Comparison of ENCODE assay signal across 23 cellular contexts in genomic region chr18:12009581-12010140, GRCh38.
"Had no signal": no experiment of that assay in that cellular context is flagged by ENCODE, and none has a peak within 500 bp of the region (broad histone marks: within the 10 kb centered on the region; RNA-seq: fewer than 3 reads in every experiment).

No MANE protein-coding gene starts in this region.

- H3K36me3 ChIP-seq: neural progenitor cell, prostate gland had no signal

- H3K4me1 Mint-ChIP-seq: activated naive CD4-positive, alpha-beta T cell treated with anti-CD3 and anti-CD28 coated beads, Interleukin-2, amount 10 ng/mL, durations not matched to agents 7 days and 5 days; T-helper 17 cell had no signal

- H3K9ac ChIP-seq: neural progenitor cell had no signal

- H3K9me3 Mint-ChIP-seq: activated CD4-positive, alpha-beta T cell treated with anti-CD3 and anti-CD28 coated beads, Interleukin-2, amount 10 ng/mL, durations not matched to agents 7 days and 5 days; activated naive CD4-positive, alpha-beta T cell treated with anti-CD3 and anti-CD28 coated beads, Interleukin-2, amount 10 ng/mL, durations not matched to agents 7 days and 5 days; neural progenitor cell; stimulated activated naive CD8-positive, alpha-beta T cell treated with anti-CD3 and anti-CD28 coated beads, Interleukin-15, Interleukin-2, amounts not matched to agents 100 ng/mL and 50 ng/mL, for 24 hours had no signal

- H3K4me3 Mint-ChIP-seq: activated CD4-positive, alpha-beta T cell treated with anti-CD3 and anti-CD28 coated beads, Interleukin-2, amount 10 ng/mL, durations not matched to agents 7 days and 5 days; activated naive CD4-positive, alpha-beta T cell treated with anti-CD3 and anti-CD28 coated beads, Interleukin-2, amount 10 ng/mL, durations not matched to agents 7 days and 5 days; naive thymus-derived CD4-positive, alpha-beta T cell; neural progenitor cell; stimulated activated naive CD8-positive, alpha-beta T cell treated with anti-CD3 and anti-CD28 coated beads, Interleukin-15, Interleukin-2, amounts not matched to agents 100 ng/mL and 50 ng/mL, for 24 hours; T-helper 17 cell had no signal

- H3K27ac ChIP-seq: lower lobe of right lung, neural progenitor cell, prostate gland, vagina had no signal

- ATAC-seq: activated CD4-positive, CD25-positive, alpha-beta regulatory T cell treated with anti-CD3 and anti-CD28 coated beads, Interleukin-2, amount 50 U/mL, for 24 hours; esophagus mucosa; gastrocnemius medialis; naive thymus-derived CD4-positive, alpha-beta T cell; T-helper 17 cell had no signal

- H3K36me3 Mint-ChIP-seq: activated naive CD4-positive, alpha-beta T cell treated with anti-CD3 and anti-CD28 coated beads, Interleukin-2, amount 10 ng/mL, durations not matched to agents 7 days and 5 days had no signal

- DNase-seq: activated CD4-positive, alpha-beta T cell treated with anti-CD3 and anti-CD28 coated beads, Interleukin-2, amount 10 ng/mL, durations not matched to agents 7 days and 5 days; activated CD8-positive, alpha-beta memory T cell treated with anti-CD3 and anti-CD28 coated beads for 24 hours; activated CD8-positive, alpha-beta memory T cell treated with anti-CD3 and anti-CD28 coated beads, Interleukin-2, amount 50 U/mL, for 4 hours; activated naive CD4-positive, alpha-beta T cell treated with anti-CD3 and anti-CD28 coated beads, Interleukin-2, amount 10 ng/mL, durations not matched to agents 7 days and 5 days; activated T-cell treated with anti-CD3 and anti-CD28 coated beads, Interleukin-2, amount 50 U/mL, for 48 hours; amygdala; cerebellar nuclear complex; effector CD4-positive, alpha-beta T cell; gastrocnemius medialis; islet precursor cell; lower lobe of right lung; mesendoderm; naive thymus-derived CD4-positive, alpha-beta T cell; stimulated activated CD4-positive, alpha-beta T cell treated with anti-CD3 and anti-CD28 coated beads, Interleukin-12 subunit alpha, Interleukin-12 subunit beta, amount 100 ng/mL, for 4 hours; T-helper 17 cell; trophoblast cell had no signal

- H3K27me3 ChIP-seq: gastrocnemius medialis, neural progenitor cell, vagina had no signal

- H3K4me2 ChIP-seq: neural progenitor cell had no signal

- H3K4me1 ChIP-seq: neural progenitor cell, prostate gland had no signal

- H2AFZ ChIP-seq: neural progenitor cell had no signal

- H3K4me3 ChIP-seq: gastrocnemius medialis, lower lobe of right lung, mucosa of descending colon, neural progenitor cell, prostate gland, vagina had no signal

- H3K9me3 ChIP-seq: gastrocnemius medialis, lower lobe of right lung, mucosa of descending colon, prostate gland, vagina had no signal

- H3K27me3 Mint-ChIP-seq: activated CD4-positive, alpha-beta T cell treated with anti-CD3 and anti-CD28 coated beads, Interleukin-2, amount 10 ng/mL, durations not matched to agents 7 days and 5 days; activated naive CD4-positive, alpha-beta T cell treated with anti-CD3 and anti-CD28 coated beads, Interleukin-2, amount 10 ng/mL, durations not matched to agents 7 days and 5 days; naive thymus-derived CD4-positive, alpha-beta T cell; stimulated activated naive CD8-positive, alpha-beta T cell treated with anti-CD3 and anti-CD28 coated beads, Interleukin-15, Interleukin-2, amounts not matched to agents 100 ng/mL and 50 ng/mL, for 24 hours; T-helper 17 cell had no signal

- H3K27ac Mint-ChIP-seq: activated CD4-positive, alpha-beta T cell treated with anti-CD3 and anti-CD28 coated beads, Interleukin-2, amount 10 ng/mL, durations not matched to agents 7 days and 5 days; activated naive CD4-positive, alpha-beta T cell treated with anti-CD3 and anti-CD28 coated beads, Interleukin-2, amount 10 ng/mL, durations not matched to agents 7 days and 5 days; naive thymus-derived CD4-positive, alpha-beta T cell; neural progenitor cell; stimulated activated naive CD8-positive, alpha-beta T cell treated with anti-CD3 and anti-CD28 coated beads, Interleukin-15, Interleukin-2, amounts not matched to agents 100 ng/mL and 50 ng/mL, for 24 hours; T-helper 17 cell had no signal
